In genomic region chr16:83713597-83713996, GRCh38 we compare ENCODE assay signal across 14 cellular contexts.
DNase-seq lines count a peak whose midpoint lies in the region; ATAC-seq and TF ChIP-seq lines count a peak whose summit lies in the region.
"Had no signal": no experiment of that assay in that cellular context is flagged by ENCODE, and none has a peak within 500 bp of the region (broad histone marks: within the 10 kb centered on the region; RNA-seq: fewer than 3 reads in every experiment).

No MANE protein-coding gene starts in this region.

- H3K27ac ChIP-seq in left lung = peak overlapping the region; percentile 14 to 77
- H3K27ac ChIP-seq in uterus = no peak overlapping the region
- H3K27ac ChIP-seq: gastroesophageal sphincter, spleen, stomach had no signal

- no peaks in the 10 kb centered on the region for H3K36me3 Mint-ChIP-seq in CD14-positive monocyte
- H3K36me3 Mint-ChIP-seq: CD8-positive, alpha-beta T cell had no signal

- peak; percentile 33 for DNase-seq in Daoy (ENCODE audit: low read depth)
- peak; percentile 9 for DNase-seq in HT-29 (ENCODE audit: low spot score)
- peak; percentile 11 for DNase-seq in SK-MEL-5 (ENCODE audit: low read depth, low spot score)
- no peak for DNase-seq in left lung
- DNase-seq in CD14-positive monocyte (ENCODE audit: low spot score) = no peak
- no peak for DNase-seq in lower leg skin (ENCODE audit: low spot score in 2 of 2)
- no peak for DNase-seq in uterus
- DNase-seq: CD8-positive, alpha-beta T cell; NCI-H1694 treated with DMSO at 0.1 percent for 48 hours; posterior cingulate gyrus; spleen; stomach had no signal

- intact Hi-C loops in left lung (cut with DNase I) = no loop called here
- intact Hi-C loops in CD14-positive monocyte (cut with micrococcal nuclease) = no loop called here
- intact Hi-C loops in lower leg skin (cut with DNase I; ENCODE audit: low total_unique reads) = no loop called here
- intact Hi-C loops in uterus (cut with DNase I; ENCODE audit: low total_unique reads) = no loop called here

- no peak overlapping the region for H3K4me3 Mint-ChIP-seq in CD14-positive monocyte
- H3K4me3 Mint-ChIP-seq: CD8-positive, alpha-beta T cell had no signal

- no peak overlapping the region for H3K27ac Mint-ChIP-seq in CD14-positive monocyte
- H3K27ac Mint-ChIP-seq: CD8-positive, alpha-beta T cell had no signal

- in situ Hi-C loops in SK-MEL-5 (cut with HindIII; ENCODE audit: low pct_unique_long_range_greater_than_20kb, low sequenced_read_pairs) = no loop called here

- ATAC-seq in left lung = peak; percentile 73
- ATAC-seq in HG03175 (IDR thresholded peaks at IDR 0.05; ENCODE audit: unreplicated experiment) = no peak
- ATAC-seq: CD8-positive, alpha-beta T cell; gastroesophageal sphincter had no signal

- H3K4me3 ChIP-seq in left lung (no peak overlapping the region), lower leg skin (ENCODE audit: low read depth, poor library complexity, severe bottlenecking) (no peak overlapping the region), uterus (no peak overlapping the region)
- H3K4me3 ChIP-seq: gastroesophageal sphincter, spleen, stomach had no signal

- no peaks in the 10 kb centered on the region for H3K27me3 ChIP-seq in left lung
- H3K27me3 ChIP-seq in uterus = no peaks in the 10 kb centered on the region
- H3K27me3 ChIP-seq: gastroesophageal sphincter, spleen, stomach had no signal

- H3K4me1 Mint-ChIP-seq in CD14-positive monocyte = no peaks in the 10 kb centered on the region

- no peak for TF ChIP-seq POLR2A in lower leg skin (IDR thresholded peaks at IDR 0.05)
- no peak for TF ChIP-seq POLR2A in uterus (IDR thresholded peaks at IDR 0.05)

- H3K27me3 Mint-ChIP-seq in CD14-positive monocyte (ENCODE audit: low read depth in 3 of 3) = peaks cover 2 to 6% (median 5%) of the 10 kb centered on the region in 3 donors

- H3K4me1 ChIP-seq in left lung = peaks cover 0 to 4% of the 10 kb centered on the region in 2 donors
- no peaks in the 10 kb centered on the region for H3K4me1 ChIP-seq in uterus
- H3K4me1 ChIP-seq: spleen had no signal

- peaks cover 0 to 5% (median 1%) of the 10 kb centered on the region in 7 donors for H3K9me3 Mint-ChIP-seq in CD14-positive monocyte
- H3K9me3 Mint-ChIP-seq: CD8-positive, alpha-beta T cell had no signal

- H3K36me3 ChIP-seq in left lung (no peaks in the 10 kb centered on the region), uterus (no peaks in the 10 kb centered on the region)
- H3K36me3 ChIP-seq: gastroesophageal sphincter, spleen, stomach had no signal

- H3K9me3 ChIP-seq in left lung = no peaks in the 10 kb centered on the region
- no peaks in the 10 kb centered on the region for H3K9me3 ChIP-seq in uterus
- H3K9me3 ChIP-seq: gastroesophageal sphincter, spleen, stomach had no signal

- 74 to 88% methylated on average over 4 of the region's 4 CpGs for WGBS in lower leg skin, 2 donors

- TF ChIP-seq CTCF in left lung (IDR thresholded peaks at IDR 0.05) (no peak), CD14-positive monocyte (IDR thresholded peaks at IDR 0.05) (no peak), lower leg skin (IDR thresholded peaks at IDR 0.05) (no peak), uterus (IDR thresholded peaks at IDR 0.05) (no peak)

Comparison
In these comparisons a context has a peak if more than half of its experiments do, and no peak if none do; other contexts are left out.
1. DNase-seq: peak in Daoy (single experiment), HT-29 (single experiment) and SK-MEL-5 (single experiment); none in left lung (0 of 2), CD14-positive monocyte (single experiment), lower leg skin (0 of 2) and uterus (0 of 2).
2. H3K27ac ChIP-seq: peak in left lung (2 of 2); none in uterus (0 of 2).